Comparison of ENCODE assay signal across 19 cellular contexts in genomic region chr5:3032513-3032912, GRCh38.
"Had no signal": no experiment of that assay in that cellular context is flagged by ENCODE, and none has a peak within 500 bp of the region (broad histone marks: within the 10 kb centered on the region; RNA-seq: fewer than 3 reads in every experiment).

No MANE protein-coding gene starts in this region.

- H3K36me3 ChIP-seq: esophagus squamous epithelium, gastrocnemius medialis, heart right ventricle, left lung, lower lobe of right lung had no signal

- H3K36me3 Mint-ChIP-seq: mesothelial cell of epicardium; naive thymus-derived CD4-positive, alpha-beta T cell had no signal

- ATAC-seq: gastrocnemius medialis; heart right ventricle; left cardiac atrium; left lung; left ventricle myocardium superior; lower lobe of right lung; naive thymus-derived CD4-positive, alpha-beta T cell had no signal

- H3K4me3 ChIP-seq: coronary artery, dorsolateral prefrontal cortex, esophagus squamous epithelium, gastrocnemius medialis, heart right ventricle, left lung, lower lobe of right lung had no signal

- H3K27me3 Mint-ChIP-seq: naive thymus-derived CD4-positive, alpha-beta T cell had no signal

- H3K9me3 ChIP-seq: esophagus squamous epithelium, gastrocnemius medialis, lower lobe of right lung had no signal

- H3K27me3 ChIP-seq: esophagus squamous epithelium, gastrocnemius medialis, heart right ventricle, left lung had no signal

- DNase-seq: dermis blood vessel endothelial cell; dorsolateral prefrontal cortex; effector CD4-positive, alpha-beta T cell; effector memory CD4-positive, alpha-beta T cell; esophagus squamous epithelium; foreskin fibroblast; foreskin melanocyte; gastrocnemius medialis; glutamatergic neuron; heart right ventricle; hippocampal formation; left cardiac atrium; left lung; left ventricle myocardium superior; lower lobe of right lung; mesenchymal stem cell; naive thymus-derived CD4-positive, alpha-beta T cell had no signal

- H3K27ac Mint-ChIP-seq: mesothelial cell of epicardium; naive thymus-derived CD4-positive, alpha-beta T cell had no signal

- H3K4me1 ChIP-seq: esophagus squamous epithelium, gastrocnemius medialis, heart right ventricle, left lung, lower lobe of right lung had no signal

- H3K27ac ChIP-seq: coronary artery, dorsolateral prefrontal cortex, esophagus squamous epithelium, gastrocnemius medialis, heart right ventricle, left lung, lower lobe of right lung had no signal

- H3K4me3 Mint-ChIP-seq: mesothelial cell of epicardium; naive thymus-derived CD4-positive, alpha-beta T cell had no signal
